Comparison of ENCODE assay signal across 2 cellular contexts in the genomic region with DNA sequence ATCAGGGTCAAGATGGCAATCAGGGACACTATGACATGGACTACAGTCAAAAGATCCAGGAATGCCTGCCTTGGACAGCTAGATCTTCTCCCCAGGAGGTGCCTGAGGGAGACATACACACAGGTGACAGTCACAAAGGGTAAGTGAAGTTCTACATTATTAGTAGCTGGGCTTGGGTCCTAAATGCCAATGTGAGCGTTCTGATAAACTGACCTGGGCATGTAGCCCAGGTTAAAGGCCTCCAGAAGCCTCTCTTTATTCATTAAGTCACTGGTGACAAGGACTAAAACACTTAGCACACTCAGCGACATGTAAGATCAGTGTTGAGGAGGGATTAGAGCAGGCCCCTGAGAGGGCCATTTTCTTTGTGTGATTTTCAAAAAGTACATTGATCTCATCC.
TF ChIP-seq lines count a peak whose summit lies in the region.

No MANE protein-coding gene starts in this region.

TF ChIP-seq in liver, 16 proteins besides CTCF, POLR2A, EP300 and RAD21 (continued from another document):
- TF ChIP-seq, protein P1, sequence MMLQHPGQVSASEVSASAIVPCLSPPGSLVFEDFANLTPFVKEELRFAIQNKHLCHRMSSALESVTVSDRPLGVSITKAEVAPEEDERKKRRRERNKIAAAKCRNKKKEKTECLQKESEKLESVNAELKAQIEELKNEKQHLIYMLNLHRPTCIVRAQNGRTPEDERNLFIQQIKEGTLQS (IDR thresholded peaks at IDR 0.05) = no peak
- TF ChIP-seq HNF4G (IDR thresholded peaks at IDR 0.05) (no peak), RXRA (IDR thresholded peaks at IDR 0.05) (peak in 1 of 2 donors; percentile 19), FOXA2 (IDR thresholded peaks at IDR 0.05) (no peak)

TF ChIP-seq in HepG2, 621 proteins besides CTCF, POLR2A, EP300 and RAD21 (continued from another document):
- no peak for TF ChIP-seq ERF (CRISPR knock-in tag; IDR thresholded peaks at IDR 0.05)
- no peak for TF ChIP-seq PITX1 (CRISPR knock-in tag; IDR thresholded peaks at IDR 0.05)
- TF ChIP-seq NFATC3 (CRISPR knock-in tag; IDR thresholded peaks at IDR 0.05) = no peak
